ENCODE assay signal across 14 cellular contexts in the genomic region with DNA sequence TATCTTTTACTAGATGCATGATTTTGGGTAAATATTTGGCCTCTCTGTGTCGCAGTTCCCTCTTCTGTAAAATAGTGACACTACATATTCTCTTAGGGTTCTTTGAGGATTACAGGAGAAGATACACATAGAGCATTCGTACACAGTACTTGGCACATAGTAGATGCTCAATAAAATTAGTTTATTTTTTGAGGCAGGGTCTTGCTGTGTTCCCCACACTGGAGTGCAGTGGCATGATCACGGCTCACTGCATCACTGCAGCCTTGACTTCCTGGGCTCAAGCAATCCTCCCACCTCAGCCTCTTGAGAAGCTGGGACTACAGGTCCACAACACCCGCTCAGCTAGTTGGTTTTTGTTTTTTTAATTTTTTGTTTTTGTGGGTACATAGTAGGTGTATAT. TPM values are rescaled to one million over a fixed set of nuclear protein-coding genes. Genes with fewer than 3 reads are reported as not detected.
DNase-seq lines count a peak whose midpoint lies in the region; ATAC-seq and TF ChIP-seq lines count a peak whose summit lies in the region.
"Had no signal": no experiment of that assay in that cellular context is flagged by ENCODE, and none has a peak within 500 bp of the region (broad histone marks: within the 10 kb centered on the region; RNA-seq: fewer than 3 reads in every experiment).

No MANE protein-coding gene starts in this region.

- no peaks in the 10 kb centered on the region for H3K27me3 ChIP-seq in HUES64 (ENCODE audit: insufficient read depth, low read length)
- H3K27me3 ChIP-seq: sigmoid colon, thyroid gland had no signal

- peaks cover 7% of the 10 kb centered on the region for H3K4me1 ChIP-seq in HUES64 (ENCODE audit: insufficient read depth, low read length)
- H3K4me1 ChIP-seq in mucosa of descending colon (ENCODE audit: low read depth): peaks cover 6% of the 10 kb centered on the region

- no peaks in the 10 kb centered on the region for H3K27me3 Mint-ChIP-seq in activated CD4-positive, alpha-beta T cell treated with anti-CD3 and anti-CD28 coated beads for 36 hours
- no peaks in the 10 kb centered on the region for H3K27me3 Mint-ChIP-seq in activated naive CD8-positive, alpha-beta T cell treated with anti-CD3 and anti-CD28 coated beads, Interleukin-2, amount 10 ng/mL, durations not matched to agents 7 days and 5 days
- H3K27me3 Mint-ChIP-seq in nephron progenitor cell (ENCODE audit: low read depth, poor library complexity): no peaks in the 10 kb centered on the region

- H3K27ac Mint-ChIP-seq in activated CD4-positive, alpha-beta T cell treated with anti-CD3 and anti-CD28 coated beads for 36 hours: no peak overlapping the region
- no peak overlapping the region for H3K27ac Mint-ChIP-seq in activated naive CD8-positive, alpha-beta T cell treated with anti-CD3 and anti-CD28 coated beads, Interleukin-2, amount 10 ng/mL, durations not matched to agents 7 days and 5 days
- H3K27ac Mint-ChIP-seq in nephron progenitor cell: no peak overlapping the region

- DNase-seq in activated CD4-positive, alpha-beta T cell treated with anti-CD3 and anti-CD28 coated beads for 36 hours: no peak
- no peak for DNase-seq in activated CD4-positive, alpha-beta T cell treated with anti-CD3 and anti-CD28 coated beads for 48 hours
- no peak for DNase-seq in activated naive CD8-positive, alpha-beta T cell treated with anti-CD3 and anti-CD28 coated beads, Interleukin-2, amount 10 ng/mL, durations not matched to agents 7 days and 5 days
- DNase-seq in nephron progenitor cell (no peak), NCI-H2081 (lab: John Stamatoyannopoulos, UW) (no peak), mucosa of descending colon (no peak)
- DNase-seq: ACHN, activated gamma-delta T cell, NCI-H2171, sigmoid colon had no signal

- H3K27ac ChIP-seq in HUES64 (ENCODE audit: low read depth, low read length): no peak overlapping the region
- H3K27ac ChIP-seq: KMS-11, thyroid gland had no signal

- TF ChIP-seq CTCF in nephron progenitor cell (IDR thresholded peaks at IDR 0.05) (no peak), mucosa of descending colon (IDR thresholded peaks at IDR 0.05) (no peak)

- 98% methylated on average over 3 of the region's 4 CpGs for WGBS in HUES64

- H3K9me3 ChIP-seq in HUES64 (ENCODE audit: insufficient read depth, low read depth, low read length): no peaks in the 10 kb centered on the region
- no peaks in the 10 kb centered on the region for H3K9me3 ChIP-seq in mucosa of descending colon
- H3K9me3 ChIP-seq: sigmoid colon, thyroid gland had no signal

- H3K9ac ChIP-seq in HUES64 (ENCODE audit: low read depth, low read length): no peak overlapping the region

- POLR2A ChIA-PET in activated CD4-positive, alpha-beta T cell treated with anti-CD3 and anti-CD28 coated beads for 36 hours (lab: Charles Lee): interaction anchor here (0.6 kb wide), 1 partner anchor 9 kb away, joined by 5 read pairs; no protein-coding TSS in a partner anchor
- POLR2A ChIA-PET in activated naive CD8-positive, alpha-beta T cell treated with anti-CD3 and anti-CD28 coated beads, Interleukin-2, amount 10 ng/mL, durations not matched to agents 7 days and 5 days (lab: Charles Lee): interaction anchor here (0.7 to 3.0 kb wide), 6 partner anchors 15 to 372 kb away, joined by 3 to 14 read pairs (median 3); a partner anchor contains a TSS

- peaks cover 27% of the 10 kb centered on the region for H3K36me3 ChIP-seq in HUES64 (ENCODE audit: insufficient read depth, low read length)
- no peaks in the 10 kb centered on the region for H3K36me3 ChIP-seq in mucosa of descending colon (ENCODE audit: low read depth)
- H3K36me3 ChIP-seq: sigmoid colon, thyroid gland had no signal

- H3K36me3 Mint-ChIP-seq in activated CD4-positive, alpha-beta T cell treated with anti-CD3 and anti-CD28 coated beads for 36 hours (ENCODE audit: low read depth): peaks cover 11% of the 10 kb centered on the region
- peaks cover 6% of the 10 kb centered on the region for H3K36me3 Mint-ChIP-seq in activated naive CD8-positive, alpha-beta T cell treated with anti-CD3 and anti-CD28 coated beads, Interleukin-2, amount 10 ng/mL, durations not matched to agents 7 days and 5 days
- H3K36me3 Mint-ChIP-seq in nephron progenitor cell (ENCODE audit: low read depth): peaks cover 25% of the 10 kb centered on the region

- H3K4me1 Mint-ChIP-seq in activated CD4-positive, alpha-beta T cell treated with anti-CD3 and anti-CD28 coated beads for 36 hours: peaks cover 32% of the 10 kb centered on the region
- H3K4me1 Mint-ChIP-seq in activated naive CD8-positive, alpha-beta T cell treated with anti-CD3 and anti-CD28 coated beads, Interleukin-2, amount 10 ng/mL, durations not matched to agents 7 days and 5 days: peaks cover 21% of the 10 kb centered on the region
- peaks cover 10% of the 10 kb centered on the region for H3K4me1 Mint-ChIP-seq in nephron progenitor cell

- intact Hi-C loops in activated CD4-positive, alpha-beta T cell treated with anti-CD3 and anti-CD28 coated beads for 36 hours (cut with DNase I, micrococcal nuclease): loop anchor here in 1 of 2 experiments (2.0 to 5.0 kb wide), 3 partner anchors 15 to 369 kb away; a partner anchor contains a TSS
- intact Hi-C loops in mucosa of descending colon (cut with DNase I, micrococcal nuclease): loop anchor here (5.0 to 10.0 kb wide), 2 partner anchors 197 to 369 kb away; a partner anchor contains a TSS

- H3K9me3 Mint-ChIP-seq in activated CD4-positive, alpha-beta T cell treated with anti-CD3 and anti-CD28 coated beads for 36 hours (ENCODE audit: low read depth): no peaks in the 10 kb centered on the region
- no peaks in the 10 kb centered on the region for H3K9me3 Mint-ChIP-seq in activated naive CD8-positive, alpha-beta T cell treated with anti-CD3 and anti-CD28 coated beads, Interleukin-2, amount 10 ng/mL, durations not matched to agents 7 days and 5 days
- no peaks in the 10 kb centered on the region for H3K9me3 Mint-ChIP-seq in nephron progenitor cell

- H3K4me3 ChIP-seq in HUES64 (ENCODE audit: low read length) (peak overlapping the region; percentile 74; the same call in 1 of the 2 replicates), mucosa of descending colon (no peak overlapping the region)

- H3K4me3 Mint-ChIP-seq in activated CD4-positive, alpha-beta T cell treated with anti-CD3 and anti-CD28 coated beads for 36 hours: peak overlapping the region; percentile 83
- H3K4me3 Mint-ChIP-seq in activated naive CD8-positive, alpha-beta T cell treated with anti-CD3 and anti-CD28 coated beads, Interleukin-2, amount 10 ng/mL, durations not matched to agents 7 days and 5 days: peak overlapping the region; percentile 96
- H3K4me3 Mint-ChIP-seq in nephron progenitor cell: peak overlapping the region; percentile 99

- ATAC-seq in activated CD4-positive, alpha-beta T cell treated with anti-CD3 and anti-CD28 coated beads for 36 hours: no peak
- ATAC-seq in activated naive CD8-positive, alpha-beta T cell treated with anti-CD3 and anti-CD28 coated beads, Interleukin-2, amount 10 ng/mL, durations not matched to agents 7 days and 5 days (ENCODE audit: low read depth): no peak
- ATAC-seq in GM18858 (IDR thresholded peaks at IDR 0.05; ENCODE audit: unreplicated experiment) (no peak), mucosa of descending colon (no peak)

- CTCF ChIA-PET in activated CD4-positive, alpha-beta T cell treated with anti-CD3 and anti-CD28 coated beads for 36 hours (lab: Charles Lee): interaction anchor here (0.6 to 2.1 kb wide), 5 partner anchors 10 to 285 kb away, joined by 3 to 7 read pairs (median 3); a partner anchor contains a TSS

RNA-seq across cellular contexts. Expression of a gene that starts 1.6 kb away (rescaled TPM):
- 10 to 100 TPM; 13.0 to 13.8 TPM for total RNA-seq in activated CD4-positive, alpha-beta T cell treated with anti-CD3 and anti-CD28 coated beads for 36 hours
- polyA plus RNA-seq in HUES64 (2013, experiment 1 of 2): 5.9 TPM
- polyA plus RNA-seq in HUES64 (2013, experiment 2 of 2): 5.9 TPM
- 10 to 100 TPM; 12.6 to 12.8 TPM for total RNA-seq in activated naive CD8-positive, alpha-beta T cell treated with anti-CD3 and anti-CD28 coated beads, Interleukin-2, amount 10 ng/mL, durations not matched to agents 7 days and 5 days
- 10 to 100 TPM in 1 of 3 donors, 1 to 10 TPM in 2; 6.3 to 11.7 (median 8.8) TPM for total RNA-seq in mucosa of descending colon

RNA-seq across cellular contexts. Expression of a gene that starts 47.9 kb away (rescaled TPM):
- total RNA-seq in activated CD4-positive, alpha-beta T cell treated with anti-CD3 and anti-CD28 coated beads for 36 hours: 10 to 100 TPM; 35.1 to 47.3 TPM
- polyA plus RNA-seq in HUES64 (2013, experiment 1 of 2): 26.3 TPM
- 27.4 TPM for polyA plus RNA-seq in HUES64 (2013, experiment 2 of 2)
- total RNA-seq in activated naive CD8-positive, alpha-beta T cell treated with anti-CD3 and anti-CD28 coated beads, Interleukin-2, amount 10 ng/mL, durations not matched to agents 7 days and 5 days: 10 to 100 TPM; 48.8 to 50.4 TPM
- 10 to 100 TPM; 41.8 to 47.6 (median 45.4) TPM for total RNA-seq in mucosa of descending colon

RNA-seq across cellular contexts. Expression of a gene that starts 58.6 kb away (rescaled TPM):
- 10 to 100 TPM; 29.1 to 33.1 TPM for total RNA-seq in activated CD4-positive, alpha-beta T cell treated with anti-CD3 and anti-CD28 coated beads for 36 hours
- polyA plus RNA-seq in HUES64 (2013, experiment 1 of 2): 25.5 TPM
- 20.4 TPM for polyA plus RNA-seq in HUES64 (2013, experiment 2 of 2)
- 10 to 100 TPM in 1 of 2 experiments, 1 to 10 TPM in 1; 9.9 to 12.3 TPM for total RNA-seq in activated naive CD8-positive, alpha-beta T cell treated with anti-CD3 and anti-CD28 coated beads, Interleukin-2, amount 10 ng/mL, durations not matched to agents 7 days and 5 days
- 10 to 100 TPM; 11.6 to 12.9 (median 12.1) TPM for total RNA-seq in mucosa of descending colon
